In genomic region chr18:7557891-7558454, GRCh38 we compare ENCODE assay signal across 33 cellular contexts.
"Had no signal": no experiment of that assay in that cellular context is flagged by ENCODE, and none has a peak within 500 bp of the region (broad histone marks: within the 10 kb centered on the region; RNA-seq: fewer than 3 reads in every experiment).

No MANE protein-coding gene starts in this region.

- DNase-seq: activated B cell treated with CpG ODN at 0.5 μM for 24 hours; activated CD4-positive, alpha-beta memory T cell treated with anti-CD3 and anti-CD28 coated beads for 36 hours; activated CD4-positive, alpha-beta T cell treated with anti-CD3 and anti-CD28 coated beads for 4 hours; activated CD4-positive, alpha-beta T cell treated with anti-CD3 and anti-CD28 coated beads, Interleukin-2, amount 50 U/mL, for 1 hour; activated CD4-positive, CD25-positive, alpha-beta regulatory T cell treated with anti-CD3 and anti-CD28 coated beads, Interleukin-2, amount 50 U/mL, for 72 hours; activated CD8-positive, alpha-beta memory T cell treated with anti-CD3 and anti-CD28 coated beads, Interleukin-2, amount 50 U/mL, for 48 hours; activated effector memory CD4-positive, alpha-beta T cell treated with Interleukin-2 at 50 U/mL for 16 hours; activated naive CD4-positive, alpha-beta T cell treated with anti-CD3 and anti-CD28 coated beads, Interleukin-2, amount 10 ng/mL, durations not matched to agents 7 days and 5 days; activated naive CD8-positive, alpha-beta T cell treated with anti-CD3 and anti-CD28 coated beads, Interleukin-2, amount 50 U/mL, for 24 hours; activated T-cell treated with anti-CD3 and anti-CD28 coated beads, Interleukin-2, amount 50 U/mL, for 48 hours; anterior cingulate cortex; brain microvascular endothelial cell; Karpas-422; KBM-7; MG63; NCI-H1048; NCI-H1105 treated with DMSO at 0.1 percent for 48 hours; NCI-H1436; NCI-H1694; NCI-H2029; NCI-H2171; NCI-H510A; NCI-H526; NCI-H748 treated with DMSO at 0.1 percent for 48 hours; NK-92 treated with Interleukin-12 subunit alpha and Interleukin-12 subunit beta, amount 100 ng/mL, for 24 hours; PC-3; Peyer's patch; RPMI8226; SW 1271; T-helper 1 cell; T-helper 2 cell; T-helper 9 cell had no signal

- H3K9me3 ChIP-seq: MG63, Peyer's patch had no signal

- H3K36me3 ChIP-seq: brain microvascular endothelial cell, MG63, Peyer's patch had no signal

- H3K27me3 ChIP-seq: brain microvascular endothelial cell, MG63, Peyer's patch had no signal

- H3K27ac ChIP-seq: brain microvascular endothelial cell, Peyer's patch, VCaP had no signal

- H3K4me1 ChIP-seq: Peyer's patch had no signal

- H3K4me3 ChIP-seq: MG63, Peyer's patch had no signal

- ATAC-seq: activated naive CD8-positive, alpha-beta T cell treated with anti-CD3 and anti-CD28 coated beads, Interleukin-2, amount 50 U/mL, for 24 hours; PC-3 had no signal
